In genomic region chr17:65656390-65657250, GRCh38 we compare ENCODE assay signal across 12 cellular contexts.
A peak's percentile ranks its signal among the peaks of the same experiment; 100 is the strongest.
DNase-seq lines count a peak whose midpoint lies in the region; ATAC-seq, FAIRE-seq and TF ChIP-seq lines count a peak whose summit lies in the region.
"Had no signal": no experiment of that assay in that cellular context is flagged by ENCODE, and none has a peak within 500 bp of the region (broad histone marks: within the 10 kb centered on the region; RNA-seq: fewer than 3 reads in every experiment).

No MANE protein-coding gene starts in this region.

- H3K27me3 Mint-ChIP-seq in natural killer cell (ENCODE audit: low read depth in 2 of 2) = peaks cover 14 to 17% of the 10 kb centered on the region in 2 donors
- H3K27me3 Mint-ChIP-seq: CD4-positive, alpha-beta T cell had no signal

- POLR2A ChIA-PET in A549 (lab: Yijun Ruan, JAX) = no interaction called here

- no peak overlapping the region for H3K27ac Mint-ChIP-seq in natural killer cell
- H3K27ac Mint-ChIP-seq: CD4-positive, alpha-beta T cell had no signal

- no peak; a peak in 1 of 5 replicates for TF ChIP-seq EP300 in A549 (IDR thresholded peaks at IDR 0.05)

- TF ChIP-seq RAD21 in A549 (conservative IDR thresholded peaks at IDR 0.05 in 1 of 2, IDR thresholded peaks at IDR 0.05 in 1 of 2) = no peak

- H3K4me1 Mint-ChIP-seq in natural killer cell = no peaks in the 10 kb centered on the region

- no peaks in the 10 kb centered on the region for H3K36me3 Mint-ChIP-seq in natural killer cell

- ATAC-seq in A549 (peak in 1 of 2 experiments; percentile 58; a peak in 1 of 6 replicates), HG03280 (IDR thresholded peaks at IDR 0.05; ENCODE audit: unreplicated experiment) (peak; percentile 66), natural killer cell (no peak), GM21528 (IDR thresholded peaks at IDR 0.05; ENCODE audit: low FRiP score, unreplicated experiment) (no peak)

- H3K4me3 ChIP-seq in A549 (no peak overlapping the region), choroid plexus epithelial cell (ENCODE audit: low read depth, low read length) (no peak overlapping the region)

- DNase-seq in A549 (ENCODE audit: low read depth in 1 of 2, low spot score in 1 of 2) = peak in 1 of 2 experiments; percentile 20
- DNase-seq in GM19239 (ENCODE audit: insufficient read length, low spot score) = peak; percentile 4
- peak; percentile 31 for DNase-seq in choroid plexus epithelial cell (ENCODE audit: low read depth)
- DNase-seq in natural killer cell = no peak
- no peak for DNase-seq in GM03348 (ENCODE audit: low spot score)
- no peak for DNase-seq in retina
- DNase-seq: CD4-positive, alpha-beta T cell; central memory CD4-positive, alpha-beta T cell; Karpas-422; T-helper 9 cell had no signal

- H3K4me3 Mint-ChIP-seq in natural killer cell = no peak overlapping the region
- H3K4me3 Mint-ChIP-seq: CD4-positive, alpha-beta T cell had no signal

- CTCF ChIA-PET in A549 (lab: Yijun Ruan, JAX) = interaction anchor here (1.6 to 2.0 kb wide), 2 partner anchors 13 to 23 kb away, joined by 4 read pairs; no protein-coding TSS in a partner anchor

- peak overlapping the region in 1 of 2 experiments; percentile 17; a peak in 1 of 6 replicates for H3K27ac ChIP-seq in A549

- 54% methylated on average over 7 of the region's 7 CpGs for WGBS in A549 (ENCODE audit: missing lambda C conversion rate)

- FAIRE-seq in A549 (lab: Jason Lieb, UNC) (peak; percentile 70), GM19239 (lab: Jason Lieb, UNC) (no peak)

- intact Hi-C loops in natural killer cell (cut with micrococcal nuclease) = no loop called here

- no peak for TF ChIP-seq POLR2A in A549 (IDR thresholded peaks at IDR 0.05; ENCODE audit: low read length)

- peaks cover under 1 to 2% of the 10 kb centered on the region in 2 donors for H3K9me3 Mint-ChIP-seq in natural killer cell
- H3K9me3 Mint-ChIP-seq: CD4-positive, alpha-beta T cell had no signal

- peak overlapping the region; percentile 15 for H3K4me2 ChIP-seq in A549

- peaks cover 19% of the 10 kb centered on the region for H3K4me1 ChIP-seq in A549

- no peaks in the 10 kb centered on the region for H3K9me3 ChIP-seq in A549

- TF ChIP-seq CTCF in A549 (IDR thresholded peaks at IDR 0.05) = no peak
- TF ChIP-seq CTCF in choroid plexus epithelial cell (conservative IDR thresholded peaks at IDR 0.05; ENCODE audit: low read depth, low read length) = no peak
- no peak for TF ChIP-seq CTCF in natural killer cell (IDR thresholded peaks at IDR 0.05)

TF ChIP-seq in A549, 52 proteins besides CTCF, POLR2A, EP300 and RAD21:
- TF ChIP-seq JUNB (IDR thresholded peaks at IDR 0.05) (peak; percentile 43; the same call in 1 of the 2 replicates), HMGXB4 (CRISPR knock-in tag; IDR thresholded peaks at IDR 0.05; ENCODE audit: borderline replicate concordance) (no peak)

Comparison
In these comparisons a context has a peak if more than half of its experiments do, and no peak if none do; other contexts are left out.
1. DNase-seq: peak in GM19239 (single experiment) and choroid plexus epithelial cell (single experiment); none in natural killer cell (single experiment), GM03348 (single experiment) and retina (single experiment).